In the genomic region with DNA sequence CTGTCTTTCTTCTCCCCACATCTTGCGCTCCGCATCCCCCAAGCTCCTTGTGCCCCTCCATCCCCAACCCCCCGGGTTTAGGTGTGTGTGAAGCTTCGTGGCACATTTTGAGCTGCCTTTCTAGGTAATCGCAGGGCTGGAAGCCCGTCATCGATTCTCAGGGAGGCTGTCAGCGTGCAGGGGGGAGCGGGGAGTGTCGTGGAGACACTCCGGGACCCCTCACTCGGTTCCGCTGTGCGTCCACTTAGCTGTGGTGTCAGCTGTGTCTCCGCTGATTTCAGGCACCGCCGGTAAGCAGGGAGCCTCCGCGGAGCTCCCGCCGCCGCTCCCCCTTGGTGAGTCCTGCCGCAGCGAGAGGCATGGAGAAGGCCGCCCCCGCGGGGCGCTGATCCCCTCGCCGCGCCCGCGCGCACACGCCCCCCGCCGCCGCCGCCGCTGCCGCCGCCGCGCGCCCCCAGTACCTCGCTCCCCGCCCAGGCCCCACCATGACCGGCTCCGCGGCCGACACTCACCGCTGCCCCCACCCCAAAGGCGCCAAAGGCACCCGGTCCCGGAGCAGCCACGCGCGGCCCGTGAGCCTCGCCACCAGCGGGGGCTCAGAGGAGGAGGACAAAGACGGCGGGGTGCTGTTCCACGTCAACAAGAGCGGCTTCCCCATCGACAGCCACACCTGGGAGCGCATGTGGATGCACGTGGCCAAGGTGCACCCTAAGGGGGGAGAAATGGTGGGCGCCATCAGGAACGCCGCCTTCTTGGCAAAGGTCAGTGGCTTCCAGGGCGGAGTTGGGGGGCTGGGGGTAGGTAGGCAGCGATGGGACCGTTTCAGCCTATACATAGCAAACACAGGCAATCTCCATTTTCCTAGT, we compare ENCODE assay signal across 8 cellular contexts. TPM values are rescaled to one million over a fixed set of nuclear protein-coding genes. Genes with fewer than 3 reads are reported as not detected.
DNase-seq lines count a peak whose midpoint lies in the region; ATAC-seq and TF ChIP-seq lines count a peak whose summit lies in the region.

No MANE protein-coding gene starts in this region.

- H3K4me1 ChIP-seq in HAP-1 = peaks cover 5% of the 10 kb centered on the region
- H3K4me1 ChIP-seq in tibial artery = peaks cover 0 to 20% (median 11%) of the 10 kb centered on the region in 4 donors

- H3K36me3 ChIP-seq in HAP-1 (replicated peaks) (no peaks in the 10 kb centered on the region; the same call in 1 of the 2 replicates), kidney epithelial cell (ENCODE audit: control insufficient read depth, insufficient read depth, low read length) (no peaks in the 10 kb centered on the region), tibial artery (no peaks in the 10 kb centered on the region)

- DNase-seq in CD4-positive, alpha-beta T cell = no peak
- DNase-seq in HAP-1 (ENCODE audit: low spot score in 2 of 2) (peak in 1 of 2 experiments; percentile 31), kidney epithelial cell (ENCODE audit: low read depth) (no peak), tibial artery (no peak)
- no peak for DNase-seq in activated naive CD8-positive, alpha-beta T cell treated with anti-CD3 and anti-CD28 coated beads, Interleukin-2, amount 50 U/mL, for 24 hours

- no peak overlapping the region for H3K27ac ChIP-seq in CD4-positive, alpha-beta T cell (ENCODE audit: low read depth, low read length)
- H3K27ac ChIP-seq in tibial artery = no peak overlapping the region

- H3K9me3 ChIP-seq in CD4-positive, alpha-beta T cell (ENCODE audit: control insufficient read depth, low read length) = no peaks in the 10 kb centered on the region
- H3K9me3 ChIP-seq in HAP-1 (peaks cover 8% of the 10 kb centered on the region), tibial artery (no peaks in the 10 kb centered on the region)

- no peaks in the 10 kb centered on the region for H3K9me3 Mint-ChIP-seq in CD4-positive, alpha-beta T cell
- H3K9me3 Mint-ChIP-seq in activated naive CD8-positive, alpha-beta T cell treated with anti-CD3 and anti-CD28 coated beads, Interleukin-2, amount 50 U/mL, for 24 hours = peaks cover 8% of the 10 kb centered on the region

- H3K27ac Mint-ChIP-seq in CD4-positive, alpha-beta T cell = no peak overlapping the region
- H3K27ac Mint-ChIP-seq in activated naive CD8-positive, alpha-beta T cell treated with anti-CD3 and anti-CD28 coated beads, Interleukin-2, amount 50 U/mL, for 24 hours = no peak overlapping the region

- no peak for ATAC-seq in CD4-positive, alpha-beta T cell (ENCODE audit: poor library complexity)
- ATAC-seq in activated naive CD8-positive, alpha-beta T cell treated with anti-CD3 and anti-CD28 coated beads, Interleukin-2, amount 50 U/mL, for 24 hours = no peak
- ATAC-seq in HG02938 (IDR thresholded peaks at IDR 0.05; ENCODE audit: unreplicated experiment) = no peak
- ATAC-seq in GM21367 (IDR thresholded peaks at IDR 0.05; ENCODE audit: unreplicated experiment) = no peak
- ATAC-seq in GM21360 (IDR thresholded peaks at IDR 0.05; ENCODE audit: unreplicated experiment) = no peak

- in situ Hi-C loops in HAP-1 (cut with MboI; ENCODE audit: low sequenced_read_pairs) = no loop called here

- peaks cover 57% of the 10 kb centered on the region for H3K27me3 Mint-ChIP-seq in CD4-positive, alpha-beta T cell
- peaks cover 52% of the 10 kb centered on the region for H3K27me3 Mint-ChIP-seq in activated naive CD8-positive, alpha-beta T cell treated with anti-CD3 and anti-CD28 coated beads, Interleukin-2, amount 50 U/mL, for 24 hours

- peak overlapping the region; percentile 84 for H3K4me3 Mint-ChIP-seq in CD4-positive, alpha-beta T cell
- peak overlapping the region; percentile 73 for H3K4me3 Mint-ChIP-seq in activated naive CD8-positive, alpha-beta T cell treated with anti-CD3 and anti-CD28 coated beads, Interleukin-2, amount 50 U/mL, for 24 hours

- POLR2A ChIA-PET in CD4-positive, alpha-beta T cell (lab: Charles Lee) = no interaction called here

- no peak for TF ChIP-seq CTCF in CD4-positive, alpha-beta T cell (IDR thresholded peaks at IDR 0.05)
- TF ChIP-seq CTCF in kidney epithelial cell (IDR thresholded peaks at IDR 0.05; ENCODE audit: insufficient read depth, low read length, poor library complexity, severe bottlenecking) (no peak), tibial artery (IDR thresholded peaks at IDR 0.05) (no peak)

- H3K4me1 Mint-ChIP-seq in CD4-positive, alpha-beta T cell (ENCODE audit: low read depth) = no peaks in the 10 kb centered on the region
- peaks cover 9% of the 10 kb centered on the region for H3K4me1 Mint-ChIP-seq in activated naive CD8-positive, alpha-beta T cell treated with anti-CD3 and anti-CD28 coated beads, Interleukin-2, amount 50 U/mL, for 24 hours

- H3K36me3 Mint-ChIP-seq in CD4-positive, alpha-beta T cell (ENCODE audit: low read depth) = no peaks in the 10 kb centered on the region
- H3K36me3 Mint-ChIP-seq in activated naive CD8-positive, alpha-beta T cell treated with anti-CD3 and anti-CD28 coated beads, Interleukin-2, amount 50 U/mL, for 24 hours (ENCODE audit: low read depth) = peaks cover 2% of the 10 kb centered on the region

- peak overlapping the region; percentile 59 for H3K4me3 ChIP-seq in HAP-1
- H3K4me3 ChIP-seq in kidney epithelial cell (ENCODE audit: low read depth, low read length) = peak overlapping the region; percentile 46
- peak overlapping the region; percentile 45 to 61 for H3K4me3 ChIP-seq in tibial artery

- peaks cover 24% of the 10 kb centered on the region for H3K27me3 ChIP-seq in CD4-positive, alpha-beta T cell (ENCODE audit: control insufficient read depth, insufficient read depth, low read length)
- H3K27me3 ChIP-seq in HAP-1 (ENCODE audit: low read depth) = no peaks in the 10 kb centered on the region
- peaks cover 12% of the 10 kb centered on the region for H3K27me3 ChIP-seq in kidney epithelial cell (ENCODE audit: control insufficient read depth, insufficient read depth, low read length)
- H3K27me3 ChIP-seq in tibial artery = peaks cover 0 to 15% of the 10 kb centered on the region in 2 donors

- CTCF ChIA-PET in CD4-positive, alpha-beta T cell (lab: Charles Lee) = no interaction called here

- intact Hi-C loops in CD4-positive, alpha-beta T cell (cut with DNase I, micrococcal nuclease) = no loop called here
- intact Hi-C loops in tibial artery (cut with DNase I; ENCODE audit: low total_unique reads) = no loop called here

RNA-seq across cellular contexts. Expression of a gene that starts 0.9 kb away (rescaled TPM):
- total RNA-seq in CD4-positive, alpha-beta T cell = under 1 TPM; 0.11 to 0.17 TPM
- 2.9 and 9.7 TPM in 2 replicates for total RNA-seq in kidney epithelial cell
